8 cellular contexts compared by ENCODE assay signal in the genomic region with DNA sequence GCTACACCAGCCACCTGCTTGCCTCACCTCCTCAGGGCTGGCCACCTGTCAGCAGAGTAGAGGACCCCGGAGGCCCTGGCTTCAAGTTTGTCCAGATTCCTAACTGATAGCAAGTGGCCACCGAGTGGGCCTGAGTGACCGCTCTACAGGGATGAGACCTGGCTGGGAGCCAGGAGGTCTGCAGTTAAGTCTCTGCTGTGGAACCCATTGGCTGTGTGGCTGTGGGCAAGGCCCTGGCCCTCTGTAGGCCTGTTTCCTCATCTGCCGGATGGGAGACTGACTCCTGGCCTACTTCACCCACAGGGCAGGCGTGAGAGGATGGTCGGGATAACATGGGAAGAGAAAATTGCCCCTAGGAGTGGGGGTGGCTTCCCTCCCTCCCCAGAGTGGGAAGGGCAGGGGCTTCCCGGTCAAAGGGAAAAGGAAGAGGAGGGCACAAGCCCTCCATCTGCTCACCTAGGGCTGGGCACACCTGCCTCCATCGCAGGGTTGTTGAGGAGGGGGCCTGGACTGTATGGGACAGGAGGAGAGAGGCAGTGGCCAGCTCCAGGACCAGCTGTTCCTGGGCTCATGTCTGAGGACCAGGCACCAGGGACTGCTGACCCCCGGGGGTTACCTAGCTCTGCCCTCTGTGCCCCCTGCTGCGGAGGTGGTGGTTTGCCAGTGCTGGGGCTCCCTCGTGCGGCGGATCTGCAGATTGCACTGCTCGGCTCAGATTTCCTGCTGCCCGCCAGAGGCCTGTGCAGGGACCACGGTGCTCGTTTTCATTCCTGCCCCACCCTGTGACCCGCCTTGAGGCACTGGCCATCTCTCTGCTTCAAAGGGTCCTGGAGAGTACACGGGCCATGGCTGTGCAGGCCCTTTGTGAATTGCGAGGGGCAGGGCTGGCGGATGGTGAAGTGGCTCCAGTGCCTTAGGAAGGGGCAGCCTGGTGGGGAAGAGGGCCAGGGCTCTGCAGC. TPM values are rescaled to one million over a fixed set of nuclear protein-coding genes. Genes with fewer than 3 reads are reported as not detected.
DNase-seq lines count a peak whose midpoint lies in the region; ATAC-seq and TF ChIP-seq lines count a peak whose summit lies in the region.

No MANE protein-coding gene starts in this region.

- H3K4me3 ChIP-seq in Caco-2 (ENCODE audit: low read depth, low read length), result no peak overlapping the region
- no peak overlapping the region for H3K4me3 ChIP-seq in prostate gland

- in situ Hi-C loops in SK-MEL-5 (cut with HindIII; ENCODE audit: low pct_unique_long_range_greater_than_20kb, low sequenced_read_pairs), result no loop called here

- 28% methylated on average over 20 of the region's 21 CpGs for WGBS in prostate gland

- peak overlapping the region in 1 of 2 donors; percentile 69 for H3K27ac ChIP-seq in prostate gland

- CTCF ChIA-PET in Caco-2 (lab: Charles Lee), result interaction anchor here (0.6 to 2.0 kb wide), 6 partner anchors 8 to 595 kb away, joined by 3 to 12 read pairs (median 4); partner anchors contain the start of gene SELENON

- no TSS peak for BruUV-seq in Caco-2 (replicated peaks; lab: Mats Ljungman, UMichigan)

- intact Hi-C loops in Caco-2 (cut with micrococcal nuclease; ENCODE audit: unreplicated experiment), result no loop called here
- intact Hi-C loops in prostate gland (cut with DNase I), result no loop called here

- H3K27ac Mint-ChIP-seq in Caco-2 (ENCODE audit: unreplicated experiment), result no peak overlapping the region
- peak overlapping the region; percentile 48 for H3K27ac Mint-ChIP-seq in glutamatergic neuron (ENCODE audit: unreplicated experiment)

- H3K36me3 ChIP-seq in Caco-2 (ENCODE audit: control insufficient read depth, insufficient read depth, low read length) (no peaks in the 10 kb centered on the region; the same call in 1 of the 2 replicates), prostate gland (no peaks in the 10 kb centered on the region)

- TF ChIP-seq CTCF in Caco-2 (IDR thresholded peaks at IDR 0.05; ENCODE audit: insufficient read depth in 1 of 2, low read depth in 1 of 2, low read length in 1 of 2, severe bottlenecking in 1 of 2, unreplicated experiment in 1 of 2) (peak; percentile 80 to 81), glutamatergic neuron (IDR thresholded peaks at IDR 0.05; ENCODE audit: partially characterized antibody, unreplicated experiment) (peak; percentile 94), prostate gland (IDR thresholded peaks at IDR 0.05) (peak; percentile 86 to 95 (median 91))

- no peaks in the 10 kb centered on the region for H3K9me3 Mint-ChIP-seq in Caco-2 (ENCODE audit: unreplicated experiment)
- no peaks in the 10 kb centered on the region for H3K9me3 Mint-ChIP-seq in glutamatergic neuron (ENCODE audit: unreplicated experiment)

- TF ChIP-seq POLR2A in prostate gland (IDR thresholded peaks at IDR 0.05), result no peak

- H3K4me1 ChIP-seq in Caco-2 (no peaks in the 10 kb centered on the region), prostate gland (replicated peaks) (peaks cover 15% of the 10 kb centered on the region)

- POLR2A ChIA-PET in Caco-2 (lab: Charles Lee), result no interaction called here

- ATAC-seq in HG02588 (IDR thresholded peaks at IDR 0.05; ENCODE audit: unreplicated experiment) (no peak), GM18520 (IDR thresholded peaks at IDR 0.05; ENCODE audit: unreplicated experiment) (no peak)

- H3K27me3 Mint-ChIP-seq in Caco-2 (ENCODE audit: insufficient read depth, unreplicated experiment) (no peaks in the 10 kb centered on the region), glutamatergic neuron (ENCODE audit: unreplicated experiment) (no peaks in the 10 kb centered on the region)

- H3K27me3 ChIP-seq in Caco-2 (replicated peaks; ENCODE audit: control insufficient read depth, insufficient read depth, low read length) (no peaks in the 10 kb centered on the region), prostate gland (replicated peaks; ENCODE audit: insufficient read depth) (no peaks in the 10 kb centered on the region)

- H3K4me3 Mint-ChIP-seq in Caco-2 (ENCODE audit: unreplicated experiment) (no peak overlapping the region), glutamatergic neuron (ENCODE audit: unreplicated experiment) (no peak overlapping the region)

- no peaks in the 10 kb centered on the region for H3K9me3 ChIP-seq in Caco-2
- no peaks in the 10 kb centered on the region for H3K9me3 ChIP-seq in prostate gland

- peaks cover 21% of the 10 kb centered on the region for H3K36me3 Mint-ChIP-seq in Caco-2 (ENCODE audit: insufficient read depth, unreplicated experiment)
- no peaks in the 10 kb centered on the region for H3K36me3 Mint-ChIP-seq in glutamatergic neuron (ENCODE audit: unreplicated experiment)

- H3K4me1 Mint-ChIP-seq in Caco-2 (ENCODE audit: low read depth, unreplicated experiment) (no peaks in the 10 kb centered on the region), glutamatergic neuron (ENCODE audit: low read depth, unreplicated experiment) (peaks cover 6% of the 10 kb centered on the region)

- DNase-seq in Caco-2 (peak; percentile 66 to 79), HUDEP-2 (lab: John Stamatoyannopoulos, UW; ENCODE audit: unreplicated experiment in 76 of 76) (peak in 53 of 76 experiments; percentile 10 to 68 (median 41)), SK-MEL-5 (ENCODE audit: low read depth, low spot score) (peak; percentile 56), activated gamma-delta T cell treated with Interleukin-2 at 50 U/mL for 16 hours (peak; percentile 82), glutamatergic neuron (peak; percentile 92), prostate gland (ENCODE audit: low spot score) (peak; percentile 67)

RNA-seq across cellular contexts. Expression of gene MTFR1L, which starts 9.1 kb away (rescaled TPM):
- total RNA-seq in Caco-2 (2022) (23.5 and 26.2 TPM in 2 replicates), glutamatergic neuron (ENCODE audit: unreplicated experiment) (70.4 TPM), prostate gland (100 to 1,000 TPM in 1 of 2 donors, 10 to 100 TPM in 1; 82.2 to 112 TPM)
- 36.2 and 41.6 TPM in 2 replicates for total RNA-seq in SK-MEL-5 (2014; rRNA removed; shearing (Covaris generic))
- polyA plus RNA-seq in SK-MEL-5 (2015; cell fraction: cytosol; rRNA removed), result 43.5 and 44.2 TPM in 2 replicates
- 64.0 and 69.3 TPM in 2 replicates for polyA plus RNA-seq in SK-MEL-5 (2015; cell fraction: nucleus; rRNA removed)

RNA-seq across cellular contexts. Expression of gene SELENON, which starts 10.6 kb away (rescaled TPM):
- total RNA-seq in Caco-2 (2022) (58.3 and 60.6 TPM in 2 replicates), glutamatergic neuron (ENCODE audit: unreplicated experiment) (79.8 TPM), prostate gland (10 to 100 TPM; 89.7 to 90.0 TPM)
- total RNA-seq in SK-MEL-5 (2014; rRNA removed; shearing (Covaris generic)), result 38.3 and 45.1 TPM in 2 replicates
- polyA plus RNA-seq in SK-MEL-5 (2015; cell fraction: cytosol; rRNA removed), result 199 and 253 TPM in 2 replicates
- 54.8 and 89.7 TPM in 2 replicates for polyA plus RNA-seq in SK-MEL-5 (2015; cell fraction: nucleus; rRNA removed)

RNA-seq across cellular contexts. Expression of gene AUNIP, which starts 48.6 kb away (rescaled TPM):
- 12.3 and 16.8 TPM in 2 replicates for total RNA-seq in Caco-2 (2022)
- total RNA-seq in SK-MEL-5 (2014; rRNA removed; shearing (Covaris generic)), result 6.6 and 7.0 TPM in 2 replicates
- 6.2 and 7.9 TPM in 2 replicates for polyA plus RNA-seq in SK-MEL-5 (2015; cell fraction: cytosol; rRNA removed)
- polyA plus RNA-seq in SK-MEL-5 (2015; cell fraction: nucleus; rRNA removed), result 5.2 and 5.8 TPM in 2 replicates
- total RNA-seq in glutamatergic neuron (ENCODE audit: unreplicated experiment), result 1.3 TPM
- 1 to 10 TPM in 1 of 2 donors, under 1 TPM in 1; 0.32 to 4.3 TPM for total RNA-seq in prostate gland

Comparison
In these comparisons a context has a peak if more than half of its experiments do, and no peak if none do; other contexts are left out.
1. DNase-seq: peak in every context shown above with its lines; median percentile 92 in glutamatergic neuron; 82 in activated gamma-delta T cell treated with Interleukin-2 at 50 U/mL for 16 hours; 72 in Caco-2; 67 in prostate gland; 56 in SK-MEL-5; 41 in HUDEP-2.